Comparison of ENCODE assay signal across 30 cellular contexts in genomic region chr2:222217712-222218111, GRCh38.
"Had no signal": no experiment of that assay in that cellular context is flagged by ENCODE, and none has a peak within 500 bp of the region (broad histone marks: within the 10 kb centered on the region; RNA-seq: fewer than 3 reads in every experiment).

No MANE protein-coding gene starts in this region.

- H3K4me3 ChIP-seq: adrenal gland, body of pancreas, breast epithelium had no signal

- H3K36me3 ChIP-seq: adrenal gland, brain microvascular endothelial cell, breast epithelium had no signal

- DNase-seq: activated B cell treated with CpG ODN at 0.5 μM for 24 hours; activated CD4-positive, alpha-beta memory T cell treated with anti-CD3 and anti-CD28 coated beads for 36 hours; activated CD4-positive, alpha-beta T cell treated with anti-CD3 and anti-CD28 coated beads for 4 hours; activated CD4-positive, alpha-beta T cell treated with anti-CD3 and anti-CD28 coated beads, Interleukin-2, amount 10 ng/mL, durations not matched to agents 24 days and 14 days; activated CD4-positive, alpha-beta T cell treated with anti-CD3 and anti-CD28 coated beads, Interleukin-2, amount 50 U/mL, for 1 hour; activated CD4-positive, alpha-beta T cell treated with anti-CD3 and anti-CD28 coated beads, Interleukin-2, amount 50 U/mL, for 4 hours; activated CD4-positive, CD25-positive, alpha-beta regulatory T cell treated with anti-CD3 and anti-CD28 coated beads, Interleukin-2, amount 50 U/mL, for 72 hours; activated CD8-positive, alpha-beta memory T cell treated with anti-CD3 and anti-CD28 coated beads, Interleukin-2, amount 50 U/mL, for 4 hours; activated CD8-positive, alpha-beta T cell treated with anti-CD3 and anti-CD28 coated beads for 36 hours; activated effector memory CD4-positive, alpha-beta T cell treated with Interleukin-2 at 50 U/mL for 16 hours; activated gamma-delta T cell; activated naive CD4-positive, alpha-beta T cell treated with anti-CD3 and anti-CD28 coated beads, Interleukin-2, amount 10 ng/mL, durations not matched to agents 7 days and 5 days; activated naive CD4-positive, alpha-beta T cell treated with Interleukin-2 at 50 U/mL for 16 hours; activated naive CD8-positive, alpha-beta T cell treated with anti-CD3 and anti-CD28 coated beads, Interleukin-2, amount 10 ng/mL, durations not matched to agents 7 days and 5 days; activated naive CD8-positive, alpha-beta T cell treated with anti-CD3 and anti-CD28 coated beads, Interleukin-2, amount 50 U/mL, for 24 hours; activated T-cell treated with anti-CD3 and anti-CD28 coated beads, Interleukin-2, amount 50 U/mL, for 24 hours; activated T-cell treated with anti-CD3 and anti-CD28 coated beads, Interleukin-2, amount 50 U/mL, for 48 hours; adrenal gland; amniotic stem cell; aorta; body of pancreas; brain microvascular endothelial cell; central memory CD4-positive, alpha-beta T cell; T-helper 1 cell; T-helper 2 cell; T-helper 9 cell had no signal

- H3K27me3 ChIP-seq: adrenal gland, body of pancreas, brain microvascular endothelial cell had no signal

- ATAC-seq: activated CD8-positive, alpha-beta T cell treated with anti-CD3 and anti-CD28 coated beads for 36 hours; activated naive CD8-positive, alpha-beta T cell treated with anti-CD3 and anti-CD28 coated beads, Interleukin-2, amount 50 U/mL, for 24 hours; body of pancreas had no signal

- FAIRE-seq: astrocyte, TTC549 had no signal

- H3K27ac ChIP-seq: adrenal gland, body of pancreas, brain microvascular endothelial cell, breast epithelium, VCaP had no signal

- H3K4me1 ChIP-seq: adrenal gland, body of pancreas, breast epithelium had no signal

- H3K9me3 ChIP-seq: adrenal gland, body of pancreas, breast epithelium had no signal
